17 cellular contexts compared by ENCODE assay signal in genomic region chr5:43367909-43368648, GRCh38. TPM values are rescaled to one million over a fixed set of nuclear protein-coding genes. Genes with fewer than 3 reads are reported as not detected.
A peak's percentile ranks its signal among the peaks of the same experiment; 100 is the strongest.
DNase-seq lines count a peak whose midpoint lies in the region; ATAC-seq and TF ChIP-seq lines count a peak whose summit lies in the region.
"Had no signal": no experiment of that assay in that cellular context is flagged by ENCODE, and none has a peak within 500 bp of the region (broad histone marks: within the 10 kb centered on the region; RNA-seq: fewer than 3 reads in every experiment).

No MANE protein-coding gene starts in this region.

- intact Hi-C loops in Caco-2 (cut with micrococcal nuclease; ENCODE audit: unreplicated experiment) = no loop called here
- intact Hi-C loops in heart left ventricle (cut with DNase I) = no loop called here

- no peak overlapping the region for H3K4me3 ChIP-seq in Caco-2 (ENCODE audit: low read depth, low read length)
- H3K4me3 ChIP-seq in Loucy (ENCODE audit: low read length, poor library complexity, severe bottlenecking) = no peak overlapping the region
- no peak overlapping the region for H3K4me3 ChIP-seq in adipocyte (ENCODE audit: low read length)
- H3K4me3 ChIP-seq in fibroblast of mammary gland (ENCODE audit: control insufficient read depth, low read depth, low read length) = no peak overlapping the region
- no peak overlapping the region for H3K4me3 ChIP-seq in heart left ventricle
- H3K4me3 ChIP-seq: SJCRH30 had no signal

- H3K4me3 Mint-ChIP-seq in Caco-2 (ENCODE audit: unreplicated experiment) (no peak overlapping the region), type B pancreatic cell (no peak overlapping the region)
- H3K4me3 Mint-ChIP-seq: activated naive CD8-positive, alpha-beta T cell; H9; immature natural killer cell had no signal

- ATAC-seq in HG02571 (IDR thresholded peaks at IDR 0.05; ENCODE audit: unreplicated experiment) = no peak
- ATAC-seq in heart left ventricle = no peak

- H3K4me1 ChIP-seq in Caco-2 = peaks cover 35% of the 10 kb centered on the region
- peaks cover 13% of the 10 kb centered on the region for H3K4me1 ChIP-seq in Loucy (ENCODE audit: insufficient read depth, low read length, poor library complexity, severe bottlenecking)
- peaks cover 8% of the 10 kb centered on the region for H3K4me1 ChIP-seq in adipocyte (ENCODE audit: control insufficient read depth, insufficient read depth, low read length)
- H3K4me1 ChIP-seq in heart left ventricle = no peaks in the 10 kb centered on the region
- H3K4me1 ChIP-seq: SJCRH30 had no signal

- H3K4me1 Mint-ChIP-seq in Caco-2 (ENCODE audit: low read depth, unreplicated experiment) = peaks cover 23% of the 10 kb centered on the region
- no peaks in the 10 kb centered on the region for H3K4me1 Mint-ChIP-seq in type B pancreatic cell (ENCODE audit: unreplicated experiment)
- H3K4me1 Mint-ChIP-seq: H9, immature natural killer cell had no signal

- no peaks in the 10 kb centered on the region for H3F3A ChIP-seq in Loucy (ENCODE audit: low read depth)

- H3K9ac ChIP-seq in Loucy (ENCODE audit: low read depth, low read length, poor library complexity, severe bottlenecking) = no peak overlapping the region
- H3K9ac ChIP-seq in adipocyte (ENCODE audit: low read length) = no peak overlapping the region

- no peaks in the 10 kb centered on the region for H3K27me3 Mint-ChIP-seq in Caco-2 (ENCODE audit: insufficient read depth, unreplicated experiment)
- peaks cover 7% of the 10 kb centered on the region for H3K27me3 Mint-ChIP-seq in type B pancreatic cell
- H3K27me3 Mint-ChIP-seq: activated naive CD8-positive, alpha-beta T cell had no signal

- H3K9me3 ChIP-seq in Caco-2 (no peaks in the 10 kb centered on the region), Loucy (ENCODE audit: insufficient read depth, low read depth, low read length) (no peaks in the 10 kb centered on the region), adipocyte (ENCODE audit: control insufficient read depth, low read length) (no peaks in the 10 kb centered on the region), heart left ventricle (no peaks in the 10 kb centered on the region)

- BruUV-seq in Caco-2 (replicated peaks; lab: Mats Ljungman, UMichigan) = no TSS peak

- H3K4me2 ChIP-seq in Loucy (ENCODE audit: low read depth, low read length, poor library complexity, severe bottlenecking) = peak overlapping the region; percentile 22

- POLR2A ChIA-PET in Caco-2 (lab: Charles Lee) = no interaction called here

- H3K27ac ChIP-seq in heart left ventricle = no peak overlapping the region
- H3K27ac ChIP-seq: SJCRH30 had no signal

- H3K79me2 ChIP-seq in Loucy (ENCODE audit: insufficient read depth, low read length) = no peaks in the 10 kb centered on the region

- DNase-seq in Caco-2 (no peak), adipocyte (ENCODE audit: low read depth) (peak; percentile 19), fibroblast of mammary gland (ENCODE audit: low read depth) (peak; percentile 74), middle frontal gyrus (ENCODE audit: extremely low spot score, low spot score) (no peak), heart left ventricle (no peak), type B pancreatic cell (ENCODE audit: extremely low spot score, unreplicated experiment) (no peak)
- DNase-seq: activated CD4-positive, CD25-positive, alpha-beta regulatory T cell treated with anti-CD3 and anti-CD28 coated beads, Interleukin-2, amount 50 U/mL, for 72 hours; C1 segment of cervical spinal cord; DMS 273 treated with DMSO at 0.1 percent for 48 hours; H9; head of caudate nucleus; immature natural killer cell; NCI-H774; SJCRH30 had no signal

- peak overlapping the region; percentile 77 for H3K27ac Mint-ChIP-seq in Caco-2 (ENCODE audit: unreplicated experiment)
- no peak overlapping the region for H3K27ac Mint-ChIP-seq in type B pancreatic cell
- H3K27ac Mint-ChIP-seq: activated naive CD8-positive, alpha-beta T cell; H9; immature natural killer cell had no signal

- H3K36me3 ChIP-seq in Caco-2 (ENCODE audit: control insufficient read depth, insufficient read depth, low read length) (no peaks in the 10 kb centered on the region), Loucy (ENCODE audit: insufficient read depth, low read length) (no peaks in the 10 kb centered on the region), adipocyte (ENCODE audit: control insufficient read depth, insufficient read depth, low read length, severe bottlenecking) (no peaks in the 10 kb centered on the region), heart left ventricle (no peaks in the 10 kb centered on the region)
- H3K36me3 ChIP-seq: SJCRH30 had no signal

- H3K36me3 Mint-ChIP-seq in Caco-2 (ENCODE audit: insufficient read depth, unreplicated experiment) (no peaks in the 10 kb centered on the region), type B pancreatic cell (no peaks in the 10 kb centered on the region)

- CTCF ChIA-PET in Caco-2 (lab: Charles Lee) = no interaction called here

- peaks cover 9% of the 10 kb centered on the region for H3K9me3 Mint-ChIP-seq in Caco-2 (ENCODE audit: unreplicated experiment)
- H3K9me3 Mint-ChIP-seq in type B pancreatic cell = no peaks in the 10 kb centered on the region
- H3K9me3 Mint-ChIP-seq: immature natural killer cell had no signal

- 71 to 82% (median 79%) methylated on average over 3 of the region's 3 CpGs for WGBS in heart left ventricle, 4 donors

- peak overlapping the region; percentile 31; the same call in 1 of the 2 replicates for H2AFZ ChIP-seq in Loucy (ENCODE audit: low read length)

- no peaks in the 10 kb centered on the region for H3K27me3 ChIP-seq in Caco-2 (replicated peaks; ENCODE audit: control insufficient read depth, insufficient read depth, low read length)
- no peaks in the 10 kb centered on the region for H3K27me3 ChIP-seq in Loucy (ENCODE audit: insufficient read depth, low read length, poor library complexity, severe bottlenecking)
- H3K27me3 ChIP-seq in adipocyte (replicated peaks; ENCODE audit: control insufficient read depth, insufficient read depth, low read length) = no peaks in the 10 kb centered on the region
- H3K27me3 ChIP-seq in heart left ventricle = peaks cover 0 to 6% (median 0%) of the 10 kb centered on the region in 9 donors
- H3K27me3 ChIP-seq: SJCRH30 had no signal

- TF ChIP-seq CTCF in Caco-2 (IDR thresholded peaks at IDR 0.05; ENCODE audit: insufficient read depth in 1 of 2, low read depth in 1 of 2, low read length in 1 of 2, severe bottlenecking in 1 of 2, unreplicated experiment in 1 of 2) = no peak
- no peak for TF ChIP-seq CTCF in Loucy (conservative IDR thresholded peaks at IDR 0.05; ENCODE audit: low read length)
- no peak for TF ChIP-seq CTCF in fibroblast of mammary gland (conservative IDR thresholded peaks at IDR 0.05; ENCODE audit: control insufficient read depth, insufficient read depth, low read depth, low read length)
- no peak for TF ChIP-seq CTCF in heart left ventricle (IDR thresholded peaks at IDR 0.05)
- no peak for TF ChIP-seq CTCF in type B pancreatic cell (conservative IDR thresholded peaks at IDR 0.05)

- no peak for TF ChIP-seq POLR2A in heart left ventricle (IDR thresholded peaks at IDR 0.05)

- no peaks in the 10 kb centered on the region for H4K20me1 ChIP-seq in Loucy (ENCODE audit: insufficient read depth, low read length, poor library complexity, severe bottlenecking)

- no peaks in the 10 kb centered on the region for H3K9me2 ChIP-seq in Loucy (replicated peaks; ENCODE audit: low read depth, low read length)

RNA-seq across cellular contexts. Expression of gene CCL28, which starts 44.1 kb away (rescaled TPM):
- total RNA-seq in Caco-2 (2022) (5.5 and 8.6 TPM in 2 replicates), heart left ventricle (1 to 10 TPM in 1 of 9 donors, under 1 TPM in 7, not detected in 1; 0.12 to 1.6 (median 0.34) TPM), type B pancreatic cell (ENCODE audit: low replicate concordance) (2.0 TPM in 1 of 2 replicates, not detected in the other)
- polyA plus RNA-seq in heart left ventricle = under 1 TPM; 0.06 to 0.30 TPM
- total RNA-seq: H9, SJCRH30 had no signal

RNA-seq across cellular contexts. Expression of gene HMGCS1, which starts 54.9 kb away (rescaled TPM):
- total RNA-seq in Caco-2 (2022) (205 and 211 TPM in 2 replicates), heart left ventricle (10 to 100 TPM in 7 of 9 donors, 1 to 10 TPM in 2; 7.9 to 34.8 (median 30.0) TPM), type B pancreatic cell (ENCODE audit: low replicate concordance) (128 and 148 TPM in 2 replicates)
- 10 to 100 TPM in 1 of 2 donors, 1 to 10 TPM in 1; 6.3 to 34.7 TPM for polyA plus RNA-seq in heart left ventricle

Comparison
In these comparisons a context has a peak if more than half of its experiments do, and no peak if none do; other contexts are left out.
1. DNase-seq: peak in adipocyte (single experiment) and fibroblast of mammary gland (single experiment); none in Caco-2 (0 of 2), middle frontal gyrus (single experiment), heart left ventricle (0 of 5) and type B pancreatic cell (single experiment).